Comparison of ENCODE assay signal across 1 cellular context in genomic region chr5:139746691-139747582, GRCh38.
TF ChIP-seq lines count a peak whose summit lies in the region.

No MANE protein-coding gene starts in this region.

TF ChIP-seq in WTC11, 78 proteins besides CTCF, POLR2A, EP300 and RAD21 (continued from another document):
- TF ChIP-seq, protein P1, sequence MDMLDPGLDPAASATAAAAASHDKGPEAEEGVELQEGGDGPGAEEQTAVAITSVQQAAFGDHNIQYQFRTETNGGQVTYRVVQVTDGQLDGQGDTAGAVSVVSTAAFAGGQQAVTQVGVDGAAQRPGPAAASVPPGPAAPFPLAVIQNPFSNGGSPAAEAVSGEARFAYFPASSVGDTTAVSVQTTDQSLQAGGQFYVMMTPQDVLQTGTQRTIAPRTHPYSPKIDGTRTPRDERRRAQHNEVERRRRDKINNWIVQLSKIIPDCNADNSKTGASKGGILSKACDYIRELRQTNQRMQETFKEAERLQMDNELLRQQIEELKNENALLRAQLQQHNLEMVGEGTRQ (CRISPR knock-in tag; IDR thresholded peaks at IDR 0.05), result no peak
- TF ChIP-seq SOX15 (CRISPR knock-in tag; IDR thresholded peaks at IDR 0.05) (no peak), ZNF121 (CRISPR knock-in tag; IDR thresholded peaks at IDR 0.05) (no peak), ZNF532 (CRISPR knock-in tag; IDR thresholded peaks at IDR 0.05; ENCODE audit: borderline replicate concordance) (no peak)
